In the genomic region with DNA sequence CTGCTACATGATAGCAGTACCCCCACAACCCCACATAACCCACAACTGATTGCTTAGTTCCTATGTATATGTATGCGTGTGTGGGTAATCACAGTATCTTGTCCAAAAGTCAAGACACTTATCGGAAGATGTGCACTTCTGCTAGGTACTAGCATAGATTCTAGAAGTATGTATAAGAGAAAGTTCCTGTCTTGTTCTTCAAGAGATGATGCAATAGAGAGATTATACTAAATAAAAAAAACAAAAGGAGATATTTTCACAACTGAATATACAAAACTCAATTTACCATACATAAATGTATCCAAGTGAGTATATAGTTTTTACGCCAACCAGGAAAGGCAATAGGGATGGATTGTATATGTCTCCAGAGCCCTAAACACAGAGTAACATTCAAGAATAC, we compare ENCODE assay signal across 12 cellular contexts.
DNase-seq lines count a peak whose midpoint lies in the region; ATAC-seq, FAIRE-seq and TF ChIP-seq lines count a peak whose summit lies in the region.
"Had no signal": no experiment of that assay in that cellular context is flagged by ENCODE, and none has a peak within 500 bp of the region (broad histone marks: within the 10 kb centered on the region; RNA-seq: fewer than 3 reads in every experiment).

No MANE protein-coding gene starts in this region.

- H3K4me1 Mint-ChIP-seq in dendritic cell treated with granulocyte-macrophage colony-stimulating factor and Interleukin-4, amounts not matched to agents 40 ng/mL and 50 ng/mL, for 4 days (ENCODE audit: low read depth), result peaks cover 40% of the 10 kb centered on the region

- peaks cover 45% of the 10 kb centered on the region for H3K36me3 Mint-ChIP-seq in dendritic cell treated with granulocyte-macrophage colony-stimulating factor and Interleukin-4, amounts not matched to agents 40 ng/mL and 50 ng/mL, for 4 days (ENCODE audit: low read depth)

- no peak overlapping the region for H3K4me3 ChIP-seq in OCI-LY7 (ENCODE audit: low read depth, low read length, poor library complexity, severe bottlenecking)
- H3K4me3 ChIP-seq in osteoblast (ENCODE audit: insufficient read depth, low read length), result no peak overlapping the region

- H3K9me3 ChIP-seq in OCI-LY7 (ENCODE audit: low read length) (peaks cover 56% of the 10 kb centered on the region), osteoblast (ENCODE audit: low read depth, low read length) (peaks cover 5% of the 10 kb centered on the region)

- TF ChIP-seq POLR2A in GM12892 (IDR thresholded peaks at IDR 0.05; ENCODE audit: low read depth, low read length), result no peak

- peak; percentile 65 for FAIRE-seq in GM12892 (lab: Jason Lieb, UNC)
- FAIRE-seq: A204.1 had no signal

- peaks cover 95% of the 10 kb centered on the region for H3K36me3 ChIP-seq in OCI-LY7 (ENCODE audit: insufficient read depth, low read length)
- H3K36me3 ChIP-seq in osteoblast (ENCODE audit: insufficient read depth, low read length), result no peaks in the 10 kb centered on the region

- H3K9me3 Mint-ChIP-seq in dendritic cell treated with granulocyte-macrophage colony-stimulating factor and Interleukin-4, amounts not matched to agents 40 ng/mL and 50 ng/mL, for 4 days, result peaks cover 30% of the 10 kb centered on the region

- POLR2A ChIA-PET in OCI-LY7 (lab: Charles Lee), result no interaction called here

- no peaks in the 10 kb centered on the region for H3K4me1 ChIP-seq in OCI-LY7 (ENCODE audit: insufficient read depth, low read length, poor library complexity, severe bottlenecking)
- H3K4me1 ChIP-seq in osteoblast (ENCODE audit: insufficient read depth, low read length), result no peaks in the 10 kb centered on the region
- H3K4me1 ChIP-seq in foreskin keratinocyte, result no peaks in the 10 kb centered on the region

- no peak overlapping the region for H2AFZ ChIP-seq in OCI-LY7 (ENCODE audit: low read length)
- no peak overlapping the region for H2AFZ ChIP-seq in osteoblast (ENCODE audit: low read length)

- CTCF ChIA-PET in OCI-LY7 (lab: Charles Lee; ENCODE audit: unreplicated experiment), result no interaction called here

- H3K27ac ChIP-seq in OCI-LY7 (ENCODE audit: low read depth, low read length, poor library complexity, severe bottlenecking) (no peak overlapping the region), osteoblast (ENCODE audit: low read depth, low read length) (no peak overlapping the region), foreskin keratinocyte (no peak overlapping the region)

- H3K9me2 ChIP-seq in OCI-LY7 (ENCODE audit: insufficient read depth, low read length), result no peaks in the 10 kb centered on the region

- no peak for DNase-seq in GM12892 (ENCODE audit: insufficient read length)
- DNase-seq in OCI-LY7 (ENCODE audit: low spot score), result no peak
- DNase-seq in osteoblast (ENCODE audit: insufficient read length, low spot score, missing footprints), result no peak
- DNase-seq in foreskin keratinocyte, result no peak
- DNase-seq: DMS53, GF-D8, HCEC 1CT, HFFc6 had no signal

- no peaks in the 10 kb centered on the region for H4K20me1 ChIP-seq in OCI-LY7 (ENCODE audit: insufficient read depth, low read length)
- H4K20me1 ChIP-seq in osteoblast (ENCODE audit: insufficient read depth, low read length), result peaks cover 8% of the 10 kb centered on the region

- no peaks in the 10 kb centered on the region for H3K27me3 ChIP-seq in osteoblast (ENCODE audit: insufficient read depth, low read length)
- no peaks in the 10 kb centered on the region for H3K27me3 ChIP-seq in foreskin keratinocyte

- peaks cover 84% of the 10 kb centered on the region for H3K79me2 ChIP-seq in OCI-LY7 (ENCODE audit: insufficient read depth, low read depth, low read length)
- peaks cover 75% of the 10 kb centered on the region for H3K79me2 ChIP-seq in osteoblast (ENCODE audit: insufficient read depth, low read length)

- H3K4me3 Mint-ChIP-seq in dendritic cell treated with granulocyte-macrophage colony-stimulating factor and Interleukin-4, amounts not matched to agents 40 ng/mL and 50 ng/mL, for 4 days, result no peak overlapping the region
- H3K4me3 Mint-ChIP-seq: HFFc6 had no signal

- ATAC-seq in HG02973 (IDR thresholded peaks at IDR 0.05; ENCODE audit: unreplicated experiment) (no peak), HG03025 (IDR thresholded peaks at IDR 0.05; ENCODE audit: low FRiP score, unreplicated experiment) (no peak), foreskin keratinocyte (no peak)

- H3K4me2 ChIP-seq in OCI-LY7 (ENCODE audit: low read length), result no peak overlapping the region
- no peak overlapping the region for H3K4me2 ChIP-seq in osteoblast (ENCODE audit: insufficient read depth, low read length)

- intact Hi-C loops in OCI-LY7 (cut with micrococcal nuclease; ENCODE audit: unreplicated experiment), result no loop called here
- intact Hi-C loops in dendritic cell treated with granulocyte-macrophage colony-stimulating factor and Interleukin-4, amounts not matched to agents 40 ng/mL and 50 ng/mL, for 4 days (cut with micrococcal nuclease), result no loop called here

- peak overlapping the region; percentile 83 for H3K27ac Mint-ChIP-seq in dendritic cell treated with granulocyte-macrophage colony-stimulating factor and Interleukin-4, amounts not matched to agents 40 ng/mL and 50 ng/mL, for 4 days
- H3K27ac Mint-ChIP-seq: HFFc6 had no signal

- no peak for TF ChIP-seq CTCF in OCI-LY7 (conservative IDR thresholded peaks at IDR 0.05; ENCODE audit: low read length)
- no peak for TF ChIP-seq CTCF in osteoblast (IDR thresholded peaks at IDR 0.05; ENCODE audit: extremely low read depth, low read depth, low read length)
- TF ChIP-seq CTCF in foreskin keratinocyte (conservative IDR thresholded peaks at IDR 0.05), result no peak

- TSS peak; percentile 2 for BruUV-seq in OCI-LY7 (replicated peaks; lab: Mats Ljungman, UMichigan)

- H3K27me3 Mint-ChIP-seq in dendritic cell treated with granulocyte-macrophage colony-stimulating factor and Interleukin-4, amounts not matched to agents 40 ng/mL and 50 ng/mL, for 4 days, result no peaks in the 10 kb centered on the region
